Comparison of ENCODE assay signal across 14 cellular contexts in the genomic region with DNA sequence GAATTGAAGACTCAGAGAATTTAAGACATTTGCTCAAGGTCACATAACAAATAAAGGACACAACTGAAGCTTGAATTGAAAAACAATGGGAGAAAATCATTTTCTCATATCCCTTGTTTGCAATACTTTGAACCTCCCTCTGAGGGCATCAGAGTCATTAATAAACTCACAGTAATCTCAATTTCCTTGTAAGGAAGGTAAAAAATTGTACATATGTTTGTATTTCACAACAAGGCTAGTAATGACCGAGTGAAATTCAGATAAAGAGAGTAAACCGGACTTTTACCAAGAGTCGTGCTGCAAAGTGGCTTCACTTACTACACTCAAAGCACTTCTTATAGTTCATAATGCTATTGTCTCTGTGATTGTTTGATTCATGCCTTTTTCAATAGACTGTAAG.
A peak's percentile ranks its signal among the peaks of the same experiment; 100 is the strongest.
DNase-seq lines count a peak whose midpoint lies in the region; FAIRE-seq and TF ChIP-seq lines count a peak whose summit lies in the region.
"Had no signal": no experiment of that assay in that cellular context is flagged by ENCODE, and none has a peak within 500 bp of the region (broad histone marks: within the 10 kb centered on the region; RNA-seq: fewer than 3 reads in every experiment).

No MANE protein-coding gene starts in this region.

- H3K27ac ChIP-seq in astrocyte (ENCODE audit: low read depth, low read length) (no peak overlapping the region), smooth muscle cell (ENCODE audit: low read depth) (no peak overlapping the region)

- no peak overlapping the region for H3K4me3 ChIP-seq in astrocyte (ENCODE audit: insufficient read depth, low read depth, low read length)
- H3K4me3 ChIP-seq in smooth muscle cell = no peak overlapping the region

- H3K4me3 Mint-ChIP-seq in astrocyte (ENCODE audit: unreplicated experiment) = no peak overlapping the region
- H3K4me3 Mint-ChIP-seq: immature natural killer cell; stimulated activated memory B cell treated with anti-CD40 and anti-IgM and Interleukin-4, amounts not matched to agents 10 μg/mL and 1 μg/mL and 100 μg/mL, for 72 hours had no signal

- H3K27me3 ChIP-seq in astrocyte (ENCODE audit: insufficient read depth, low read length) (no peaks in the 10 kb centered on the region), smooth muscle cell (ENCODE audit: low read depth) (no peaks in the 10 kb centered on the region)

- no peaks in the 10 kb centered on the region for H4K20me1 ChIP-seq in astrocyte (ENCODE audit: insufficient read depth, low read length)
- no peaks in the 10 kb centered on the region for H4K20me1 ChIP-seq in smooth muscle cell (ENCODE audit: low read depth)

- H3K27me3 Mint-ChIP-seq in astrocyte (ENCODE audit: low read depth, unreplicated experiment) = no peaks in the 10 kb centered on the region
- H3K27me3 Mint-ChIP-seq: stimulated activated memory B cell treated with anti-CD40 and anti-IgM and Interleukin-4, amounts not matched to agents 10 μg/mL and 1 μg/mL and 100 μg/mL, for 72 hours had no signal

- H3K4me1 Mint-ChIP-seq in astrocyte (ENCODE audit: low read depth, unreplicated experiment) = no peaks in the 10 kb centered on the region
- H3K4me1 Mint-ChIP-seq: immature natural killer cell; stimulated activated memory B cell treated with anti-CD40 and anti-IgM and Interleukin-4, amounts not matched to agents 10 μg/mL and 1 μg/mL and 100 μg/mL, for 72 hours had no signal

- H3K4me2 ChIP-seq in astrocyte (ENCODE audit: low read length) (no peak overlapping the region), smooth muscle cell (no peak overlapping the region)

- 42% methylated on average over 3 of the region's 3 CpGs for WGBS in smooth muscle cell (ENCODE audit: low lambda C conversion rate)

- H3K9ac ChIP-seq in astrocyte (ENCODE audit: low read length) (no peak overlapping the region), smooth muscle cell (ENCODE audit: low read depth) (no peak overlapping the region)

- DNase-seq in DMS53 (lab: John Stamatoyannopoulos, UW) = peak; percentile 25
- no peak for DNase-seq in DMS53 treated with DMSO at 0.1 percent for 48 hours (lab: John Stamatoyannopoulos, UW; ENCODE audit: unreplicated experiment)
- DNase-seq in astrocyte (ENCODE audit: low read depth) = peak; percentile 29
- no peak for DNase-seq in frontal cortex (ENCODE audit: low spot score in 2 of 2)
- DNase-seq in smooth muscle cell (lab: John Stamatoyannopoulos, UW; ENCODE audit: unreplicated experiment) = no peak
- no peak for DNase-seq in stimulated activated CD4-positive, alpha-beta T cell treated with anti-CD3 and anti-CD28 coated beads, Interleukin-4, amount 100 ng/mL, for 1 hour
- DNase-seq in SHP77 treated with DMSO at 0.1 percent for 48 hours (lab: John Stamatoyannopoulos, UW) = no peak
- DNase-seq in NCI-H1930 (lab: John Stamatoyannopoulos, UW) = no peak
- DNase-seq: 8988T, DND-41, immature natural killer cell, MV-4-11 had no signal

- no peaks in the 10 kb centered on the region for H3K36me3 ChIP-seq in astrocyte (ENCODE audit: insufficient read depth, low read length)
- no peaks in the 10 kb centered on the region for H3K36me3 ChIP-seq in smooth muscle cell (ENCODE audit: low read depth)

- no peaks in the 10 kb centered on the region for H3F3A ChIP-seq in smooth muscle cell (ENCODE audit: low read depth)

- H3K9me3 ChIP-seq in astrocyte (ENCODE audit: insufficient read depth, low read depth, low read length) = no peaks in the 10 kb centered on the region
- H3K9me3 ChIP-seq in smooth muscle cell (replicated peaks; ENCODE audit: low read depth) = no peaks in the 10 kb centered on the region

- no peak overlapping the region for H3K27ac Mint-ChIP-seq in astrocyte (ENCODE audit: unreplicated experiment)
- H3K27ac Mint-ChIP-seq: immature natural killer cell; stimulated activated memory B cell treated with anti-CD40 and anti-IgM and Interleukin-4, amounts not matched to agents 10 μg/mL and 1 μg/mL and 100 μg/mL, for 72 hours had no signal

- no peaks in the 10 kb centered on the region for H3K36me3 Mint-ChIP-seq in astrocyte (ENCODE audit: low read depth, unreplicated experiment)
- H3K36me3 Mint-ChIP-seq: immature natural killer cell; stimulated activated memory B cell treated with anti-CD40 and anti-IgM and Interleukin-4, amounts not matched to agents 10 μg/mL and 1 μg/mL and 100 μg/mL, for 72 hours had no signal

- H3K9me3 Mint-ChIP-seq in astrocyte (ENCODE audit: unreplicated experiment) = no peaks in the 10 kb centered on the region
- H3K9me3 Mint-ChIP-seq: stimulated activated memory B cell treated with anti-CD40 and anti-IgM and Interleukin-4, amounts not matched to agents 10 μg/mL and 1 μg/mL and 100 μg/mL, for 72 hours had no signal

- TF ChIP-seq CTCF in astrocyte (IDR thresholded peaks at IDR 0.05; ENCODE audit: insufficient read depth, low read depth, low read length) (peak; percentile 12), smooth muscle cell (IDR thresholded peaks at IDR 0.05; ENCODE audit: borderline replicate concordance, insufficient read depth, poor library complexity, severe bottlenecking) (peak; percentile 18)

- FAIRE-seq in astrocyte (lab: Jason Lieb, UNC) = no peak
- FAIRE-seq in frontal cortex (lab: Jason Lieb, UNC) = peak; percentile 47
- FAIRE-seq: GM18507 had no signal

- H3K79me2 ChIP-seq in astrocyte (ENCODE audit: insufficient read depth, low read length) = no peaks in the 10 kb centered on the region
- H3K79me2 ChIP-seq in smooth muscle cell (ENCODE audit: low read depth) = no peaks in the 10 kb centered on the region

- H3K4me1 ChIP-seq in astrocyte (ENCODE audit: insufficient read depth, low read length) = no peaks in the 10 kb centered on the region
- peaks cover 11% of the 10 kb centered on the region for H3K4me1 ChIP-seq in smooth muscle cell (ENCODE audit: low read depth)

- H2AFZ ChIP-seq in astrocyte (ENCODE audit: low read depth, low read length) (no peak overlapping the region), smooth muscle cell (ENCODE audit: low read depth) (peak overlapping the region; percentile 7)

Comparison
In these comparisons a context has a peak if more than half of its experiments do, and no peak if none do; other contexts are left out.
1. DNase-seq: peak in DMS53 (single experiment) and astrocyte (single experiment); none in DMS53 treated with DMSO at 0.1 percent for 48 hours (single experiment), frontal cortex (0 of 2), smooth muscle cell (single experiment), stimulated activated CD4-positive, alpha-beta T cell treated with anti-CD3 and anti-CD28 coated beads, Interleukin-4, amount 100 ng/mL, for 1 hour (single experiment), SHP77 treated with DMSO at 0.1 percent for 48 hours (single experiment) and NCI-H1930 (0 of 2).